Comparison of ENCODE assay signal across 13 cellular contexts in the genomic region with DNA sequence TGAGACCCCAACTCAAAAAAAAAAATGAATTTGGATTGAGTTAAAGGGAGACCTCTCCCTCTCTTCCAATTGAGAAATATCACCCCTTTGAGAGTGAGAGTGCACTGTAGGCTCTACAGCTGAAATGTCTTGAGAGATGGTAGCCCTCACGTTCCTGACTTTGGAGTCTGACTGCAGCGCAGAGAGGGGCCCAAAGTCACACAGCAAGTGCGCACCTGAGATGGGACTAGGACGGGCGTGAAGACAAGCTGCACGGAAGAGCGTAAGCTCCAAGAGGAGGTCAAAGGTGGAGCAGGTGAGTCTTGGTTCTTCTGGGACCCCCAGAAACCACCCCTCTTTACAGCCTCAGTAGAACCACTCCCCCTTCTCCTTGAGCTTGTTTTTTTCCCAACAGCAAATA. TPM values are rescaled to one million over a fixed set of nuclear protein-coding genes. Genes with fewer than 3 reads are reported as not detected.
A peak's percentile ranks its signal among the peaks of the same experiment; 100 is the strongest.
DNase-seq lines count a peak whose midpoint lies in the region; FAIRE-seq lines count a peak whose summit lies in the region.
"Had no signal": no experiment of that assay in that cellular context is flagged by ENCODE, and none has a peak within 500 bp of the region (broad histone marks: within the 10 kb centered on the region; RNA-seq: fewer than 3 reads in every experiment).

No MANE protein-coding gene starts in this region.

- no peaks in the 10 kb centered on the region for H3K36me3 ChIP-seq in mucosa of stomach (ENCODE audit: control insufficient read depth, insufficient read depth, low read length)
- H3K36me3 ChIP-seq in urinary bladder (ENCODE audit: insufficient read depth) = no peaks in the 10 kb centered on the region

- no peak overlapping the region for H3K27ac ChIP-seq in urinary bladder (ENCODE audit: low read depth)

- H3K4me1 Mint-ChIP-seq in activated T-helper 2 cell treated with anti-CD3 and anti-CD28 coated beads, Interferon-gamma antibody, Interleukin-2, Interleukin-4, amounts not matched to agents 10 μg/mL and 5 μg/mL and 100 μg/mL, durations not matched to agents 14 hours and 24 hours and 36 hours (ENCODE audit: low read depth) = peaks cover 50% of the 10 kb centered on the region

- H3K4me1 ChIP-seq in mucosa of stomach (ENCODE audit: control insufficient read depth, insufficient read depth, low read length) (no peaks in the 10 kb centered on the region), urinary bladder (ENCODE audit: insufficient read depth) (no peaks in the 10 kb centered on the region)

- peaks cover 51% of the 10 kb centered on the region for H3K36me3 Mint-ChIP-seq in activated T-helper 2 cell treated with anti-CD3 and anti-CD28 coated beads, Interferon-gamma antibody, Interleukin-2, Interleukin-4, amounts not matched to agents 10 μg/mL and 5 μg/mL and 100 μg/mL, durations not matched to agents 14 hours and 24 hours and 36 hours (ENCODE audit: low read depth)

- peak; percentile 13 for DNase-seq in stimulated activated CD4-positive, alpha-beta T cell treated with anti-CD3 and anti-CD28 coated beads, Interleukin-4, amount 100 ng/mL, for 1 hour
- DNase-seq in stimulated activated CD4-positive, alpha-beta T cell treated with anti-CD3 and anti-CD28 coated beads, Interleukin-15, amount 100 ng/mL, for 24 hours = no peak
- no peak for DNase-seq in activated T-helper 2 cell treated with anti-CD3 and anti-CD28 coated beads, Interferon-gamma antibody, Interleukin-2, Interleukin-4, amounts not matched to agents 10 μg/mL and 5 μg/mL and 100 μg/mL, durations not matched to agents 14 hours and 24 hours and 36 hours (ENCODE audit: low spot score)
- DNase-seq in cortex of kidney (lab: John Stamatoyannopoulos, UW) = no peak
- no peak for DNase-seq in frontal cortex (ENCODE audit: low spot score in 2 of 2)
- no peak for DNase-seq in NCI-H1048 (lab: John Stamatoyannopoulos, UW)
- DNase-seq: NCI-H1417 treated with DMSO at 0.1 percent for 48 hours, NCI-H446, nucleus accumbens, SK-N-SH had no signal

- intact Hi-C loops in activated T-helper 2 cell treated with anti-CD3 and anti-CD28 coated beads, Interferon-gamma antibody, Interleukin-2, Interleukin-4, amounts not matched to agents 10 μg/mL and 5 μg/mL and 100 μg/mL, durations not matched to agents 14 hours and 24 hours and 36 hours (cut with micrococcal nuclease) = loop anchor here (2.0 to 10.0 kb wide), 3 partner anchors 41 to 109 kb away; partner anchors contain the start of genes RAB5IF and TGIF2

- no peaks in the 10 kb centered on the region for H3K27me3 ChIP-seq in mucosa of stomach (ENCODE audit: control insufficient read depth, insufficient read depth, low read length)

- FAIRE-seq in frontal cortex (lab: Jason Lieb, UNC) = no peak

- H3K27ac Mint-ChIP-seq in activated T-helper 2 cell treated with anti-CD3 and anti-CD28 coated beads, Interferon-gamma antibody, Interleukin-2, Interleukin-4, amounts not matched to agents 10 μg/mL and 5 μg/mL and 100 μg/mL, durations not matched to agents 14 hours and 24 hours and 36 hours = peak overlapping the region; percentile 99

- H3K4me3 ChIP-seq in mucosa of stomach (ENCODE audit: low read length) (no peak overlapping the region), urinary bladder (ENCODE audit: low read depth, low read length) (peak overlapping the region; percentile 27)
- H3K4me3 ChIP-seq: lung had no signal

- no peaks in the 10 kb centered on the region for H3K27me3 Mint-ChIP-seq in activated T-helper 2 cell treated with anti-CD3 and anti-CD28 coated beads, Interferon-gamma antibody, Interleukin-2, Interleukin-4, amounts not matched to agents 10 μg/mL and 5 μg/mL and 100 μg/mL, durations not matched to agents 14 hours and 24 hours and 36 hours (ENCODE audit: low read depth)

- H3K9me3 Mint-ChIP-seq in activated T-helper 2 cell treated with anti-CD3 and anti-CD28 coated beads, Interferon-gamma antibody, Interleukin-2, Interleukin-4, amounts not matched to agents 10 μg/mL and 5 μg/mL and 100 μg/mL, durations not matched to agents 14 hours and 24 hours and 36 hours = no peaks in the 10 kb centered on the region

- H3K9ac ChIP-seq in mucosa of stomach (ENCODE audit: low read length) = peak overlapping the region; percentile 22
- H3K9ac ChIP-seq: SK-N-SH had no signal

- WGBS in urinary bladder = 89% methylated on average over 7 of the region's 7 CpGs

- H3K9me3 ChIP-seq in mucosa of stomach (ENCODE audit: control insufficient read depth, low read length) = no peaks in the 10 kb centered on the region
- H3K9me3 ChIP-seq: SK-N-SH had no signal

- peak overlapping the region; percentile 96 for H3K4me3 Mint-ChIP-seq in activated T-helper 2 cell treated with anti-CD3 and anti-CD28 coated beads, Interferon-gamma antibody, Interleukin-2, Interleukin-4, amounts not matched to agents 10 μg/mL and 5 μg/mL and 100 μg/mL, durations not matched to agents 14 hours and 24 hours and 36 hours (ENCODE audit: low read depth)

RNA-seq across cellular contexts. Expression of gene SLA2, which starts 0.6 kb away (rescaled TPM):
- 54.9 and 56.5 TPM in 2 replicates for total RNA-seq in activated T-helper 2 cell treated with anti-CD3 and anti-CD28 coated beads, Interferon-gamma antibody, Interleukin-2, Interleukin-4, amounts not matched to agents 10 μg/mL and 5 μg/mL and 100 μg/mL, durations not matched to agents 14 hours and 24 hours and 36 hours
- total RNA-seq in urinary bladder = 0.11 TPM
- 0.38 TPM for polyA plus RNA-seq in urinary bladder
- total RNA-seq in frontal cortex = under 0.01 TPM
- polyA plus RNA-seq: SK-N-SH had no signal

RNA-seq across cellular contexts. Expression of gene RAB5IF, which starts 39.8 kb away (rescaled TPM):
- total RNA-seq in activated T-helper 2 cell treated with anti-CD3 and anti-CD28 coated beads, Interferon-gamma antibody, Interleukin-2, Interleukin-4, amounts not matched to agents 10 μg/mL and 5 μg/mL and 100 μg/mL, durations not matched to agents 14 hours and 24 hours and 36 hours = 94.5 and 99.0 TPM in 2 replicates
- total RNA-seq in urinary bladder = 34.8 TPM
- 69.4 TPM for polyA plus RNA-seq in urinary bladder
- total RNA-seq in frontal cortex = 26.9 TPM

Comparison
In these comparisons a context has a peak if more than half of its experiments do, and no peak if none do; other contexts are left out.
1. RNA of gene SLA2, which starts 0.6 kb away (total RNA-seq): 54.9 to 56.5 TPM in activated T-helper 2 cell treated with anti-CD3 and anti-CD28 coated beads, Interferon-gamma antibody, Interleukin-2, Interleukin-4, amounts not matched to agents 10 μg/mL and 5 μg/mL and 100 μg/mL, durations not matched to agents 14 hours and 24 hours and 36 hours; 0.11 TPM in urinary bladder (single experiment) and under 0.01 TPM in frontal cortex (single experiment); every median in the first group is over 10 times any median in the second.